8 cellular contexts compared by ENCODE assay signal in the genomic region with DNA sequence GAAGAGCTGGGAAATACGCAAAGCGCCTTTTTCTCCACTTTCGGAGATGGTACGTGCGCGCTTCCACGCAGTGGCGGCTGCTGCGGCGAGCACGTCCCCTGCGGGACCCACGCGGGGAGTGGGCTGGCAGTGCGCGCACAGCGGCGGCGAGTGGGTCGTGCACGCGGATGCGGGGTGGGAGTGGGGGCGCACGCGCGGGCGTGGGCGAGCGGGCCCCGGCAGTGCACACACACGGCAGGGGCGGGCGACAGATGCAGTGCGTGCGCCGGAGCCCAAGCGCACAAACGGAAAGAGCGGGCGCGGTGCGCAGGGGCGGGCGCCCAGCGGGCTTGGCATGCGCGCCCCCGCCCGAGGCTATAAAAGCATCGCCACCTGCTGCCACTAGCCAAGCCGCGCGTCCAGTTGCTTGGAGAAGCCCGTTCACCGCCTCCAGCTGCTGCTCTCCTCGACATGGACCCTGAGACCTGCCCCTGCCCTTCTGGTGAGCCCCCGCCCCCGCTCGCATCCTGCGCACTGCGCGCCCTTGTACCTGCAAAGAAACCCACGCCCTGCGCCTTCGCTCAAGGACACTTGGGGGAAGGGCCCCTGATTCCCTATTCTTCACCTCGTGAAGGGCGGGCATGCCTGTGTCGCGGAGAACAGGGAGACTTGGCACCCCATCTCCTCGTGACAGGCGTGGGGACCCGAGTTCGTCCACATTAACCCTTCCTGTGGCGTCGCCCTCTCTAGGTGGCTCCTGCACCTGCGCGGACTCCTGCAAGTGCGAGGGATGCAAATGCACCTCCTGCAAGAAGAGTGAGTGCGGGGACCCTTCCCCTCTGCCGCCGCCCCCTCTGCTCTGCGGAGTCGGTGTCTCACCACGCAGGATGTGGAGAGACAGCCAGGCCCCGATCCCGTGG. TPM values are rescaled to one million over a fixed set of nuclear protein-coding genes. Genes with fewer than 3 reads are reported as not detected.
DNase-seq lines count a peak whose midpoint lies in the region; ATAC-seq and TF ChIP-seq lines count a peak whose summit lies in the region.

A gene (plus strand): TSS at position 388 of the 899 bp plus-strand sequence. CDS start 63 bp downstream, at position 451.

- CTCF ChIA-PET in AG04450 (lab: Charles Lee): no interaction called here
- CTCF ChIA-PET in activated CD8-positive, alpha-beta memory T cell treated with anti-CD3 and anti-CD28 coated beads, Interleukin-2, amount 10 ng/mL, durations not matched to agents 7 days and 5 days (lab: Charles Lee): interaction anchor here (1.3 kb wide), 1 partner anchor 12 kb away, joined by 4 read pairs; no protein-coding TSS in a partner anchor

- no peaks in the 10 kb centered on the region for H3K9me3 Mint-ChIP-seq in activated CD8-positive, alpha-beta memory T cell treated with anti-CD3 and anti-CD28 coated beads, Interleukin-2, amount 10 ng/mL, durations not matched to agents 7 days and 5 days (ENCODE audit: low read depth)

- peak; percentile 77 for ATAC-seq in activated CD8-positive, alpha-beta memory T cell treated with anti-CD3 and anti-CD28 coated beads, Interleukin-2, amount 10 ng/mL, durations not matched to agents 7 days and 5 days
- peak; percentile 68 for ATAC-seq in foreskin keratinocyte

- peak within 1 kb of the TSS; percentile 71 for H3K4me3 Mint-ChIP-seq in activated CD8-positive, alpha-beta memory T cell treated with anti-CD3 and anti-CD28 coated beads, Interleukin-2, amount 10 ng/mL, durations not matched to agents 7 days and 5 days

- TF ChIP-seq CTCF in AG04450 (IDR thresholded peaks at IDR 0.05; ENCODE audit: low read depth, low read length) (no peak), foreskin keratinocyte (conservative IDR thresholded peaks at IDR 0.05) (peak; percentile 3)

- H3K27ac Mint-ChIP-seq in activated CD8-positive, alpha-beta memory T cell treated with anti-CD3 and anti-CD28 coated beads, Interleukin-2, amount 10 ng/mL, durations not matched to agents 7 days and 5 days: no peak within 1 kb of the TSS

- POLR2A ChIA-PET in AG04450 (lab: Yijun Ruan, JAX): no interaction called here

- H3K9me3 ChIP-seq in AG04450 (ENCODE audit: control insufficient read depth, insufficient read depth, low read length): no peaks in the 10 kb centered on the region; the same call in 1 of the 2 replicates

- no peak within 1 kb of the TSS for H3K27ac ChIP-seq in AG04450 (ENCODE audit: low read depth, low read length)
- no peak within 1 kb of the TSS for H3K27ac ChIP-seq in foreskin keratinocyte

- no peak for DNase-seq in AG04450 (ENCODE audit: low read depth, low spot score)
- peak; percentile 24 for DNase-seq in LHCN-M2 (ENCODE audit: low read depth)
- DNase-seq in activated CD8-positive, alpha-beta memory T cell treated with anti-CD3 and anti-CD28 coated beads, Interleukin-2, amount 10 ng/mL, durations not matched to agents 7 days and 5 days: no peak
- DNase-seq in foreskin keratinocyte: no peak
- DNase-seq in occipital lobe (lab: John Stamatoyannopoulos, UW): peak; percentile 74
- no peak for DNase-seq in OCI-M2 (lab: John Stamatoyannopoulos, UW; ENCODE audit: unreplicated experiment)
- no peak for DNase-seq in SHP77 treated with DMSO at 0.1 percent for 48 hours (lab: John Stamatoyannopoulos, UW)
- DNase-seq in NK-92 (lab: John Stamatoyannopoulos, UW; ENCODE audit: unreplicated experiment): no peak

- peak within 1 kb of the TSS; percentile 45 for H3K4me3 ChIP-seq in AG04450 (ENCODE audit: low read depth, low read length)

- H3K27me3 ChIP-seq in AG04450 (ENCODE audit: control insufficient read depth, insufficient read depth, low read length): peaks cover 57% of the 10 kb centered on the region
- H3K27me3 ChIP-seq in foreskin keratinocyte: peaks cover 62% of the 10 kb centered on the region

- no peaks in the 10 kb centered on the region for H3K36me3 Mint-ChIP-seq in activated CD8-positive, alpha-beta memory T cell treated with anti-CD3 and anti-CD28 coated beads, Interleukin-2, amount 10 ng/mL, durations not matched to agents 7 days and 5 days

- H3K4me1 ChIP-seq in foreskin keratinocyte: no peaks in the 10 kb centered on the region

- H3K4me1 Mint-ChIP-seq in activated CD8-positive, alpha-beta memory T cell treated with anti-CD3 and anti-CD28 coated beads, Interleukin-2, amount 10 ng/mL, durations not matched to agents 7 days and 5 days: peaks cover 11% of the 10 kb centered on the region

- peaks cover 54% of the 10 kb centered on the region for H3K27me3 Mint-ChIP-seq in activated CD8-positive, alpha-beta memory T cell treated with anti-CD3 and anti-CD28 coated beads, Interleukin-2, amount 10 ng/mL, durations not matched to agents 7 days and 5 days

RNA-seq across cellular contexts. Expression of the gene that starts here (rescaled TPM):
- polyA plus RNA-seq in AG04450 (2011; rRNA removed) (not detected in 2 replicates), foreskin keratinocyte (not detected in 2 replicates)
- polyA minus RNA-seq in AG04450 (2011; rRNA and poly(A)+ RNA removed): not detected in 2 replicates
- total RNA-seq in LHCN-M2 (2014; rRNA removed) (not detected in 2 replicates), foreskin keratinocyte (not detected in 2 replicates), occipital lobe (8.6 TPM)
- 3.0 TPM for polyA plus RNA-seq in LHCN-M2 (2012)
- total RNA-seq in activated CD8-positive, alpha-beta memory T cell treated with anti-CD3 and anti-CD28 coated beads, Interleukin-2, amount 10 ng/mL, durations not matched to agents 7 days and 5 days: 1 to 10 TPM in 1 of 2 experiments, not detected in 1; 3.6 TPM

Comparison
In these comparisons a context has a peak if more than half of its experiments do, and no peak if none do; other contexts are left out.
1. Peak in ATAC-seq in foreskin keratinocyte; RNA of the gene not detected or under 1 TPM.
2. DNase-seq: peak in LHCN-M2 (single experiment) and occipital lobe (single experiment); none in AG04450 (single experiment), activated CD8-positive, alpha-beta memory T cell treated with anti-CD3 and anti-CD28 coated beads, Interleukin-2, amount 10 ng/mL, durations not matched to agents 7 days and 5 days (single experiment), foreskin keratinocyte (0 of 2), OCI-M2 (single experiment), SHP77 treated with DMSO at 0.1 percent for 48 hours (single experiment) and NK-92 (single experiment).